8 cellular contexts compared by ENCODE assay signal in genomic region chr2:203583696-203584095, GRCh38. TPM values are rescaled to one million over a fixed set of nuclear protein-coding genes. Genes with fewer than 3 reads are reported as not detected.
DNase-seq lines count a peak whose midpoint lies in the region; ATAC-seq and TF ChIP-seq lines count a peak whose summit lies in the region.

No MANE protein-coding gene starts in this region.

- peak overlapping the region; percentile 20 for H3K4me3 Mint-ChIP-seq in activated naive CD8-positive, alpha-beta T cell treated with anti-CD3 and anti-CD28 coated beads, Interleukin-2, amount 50 U/mL, for 24 hours
- H3K4me3 Mint-ChIP-seq in GM23338 (no peak overlapping the region), CD14-positive monocyte (no peak overlapping the region)

- no peaks in the 10 kb centered on the region for H3K27me3 Mint-ChIP-seq in activated naive CD8-positive, alpha-beta T cell treated with anti-CD3 and anti-CD28 coated beads, Interleukin-2, amount 50 U/mL, for 24 hours
- H3K27me3 Mint-ChIP-seq in GM23338 (ENCODE audit: insufficient read depth, low read depth, poor library complexity) (peaks cover 2% of the 10 kb centered on the region), CD14-positive monocyte (ENCODE audit: low read depth in 3 of 3) (peaks cover 2 to 8% (median 3%) of the 10 kb centered on the region in 3 donors)

- H3K9me2 ChIP-seq in GM23338 (ENCODE audit: insufficient read depth): no peaks in the 10 kb centered on the region

- DNase-seq in ACHN: peak; percentile 48
- DNase-seq in activated naive CD8-positive, alpha-beta T cell treated with anti-CD3 and anti-CD28 coated beads, Interleukin-2, amount 50 U/mL, for 24 hours: peak; percentile 41
- DNase-seq in stimulated activated CD4-positive, alpha-beta T cell treated with anti-CD3 and anti-CD28 coated beads, TNF-alpha, amount 100 ng/mL, for 24 hours (ENCODE audit: low read depth in 3 of 3): peak in 2 of 3 experiments; percentile 3 to 8
- DNase-seq in GM23338 (ENCODE audit: low spot score): no peak
- no peak for DNase-seq in CD14-positive monocyte (ENCODE audit: low spot score)
- no peak for DNase-seq in pons (ENCODE audit: low spot score)

- H3K79me2 ChIP-seq in GM23338 (replicated peaks; ENCODE audit: insufficient read depth): no peaks in the 10 kb centered on the region

- H3K4me1 ChIP-seq in GM23338 (ENCODE audit: insufficient read depth): peaks cover 25% of the 10 kb centered on the region; the same call in 1 of the 2 replicates

- no peak overlapping the region for H2AFZ ChIP-seq in GM23338

- H3K27ac Mint-ChIP-seq in activated naive CD8-positive, alpha-beta T cell treated with anti-CD3 and anti-CD28 coated beads, Interleukin-2, amount 50 U/mL, for 24 hours: peak overlapping the region; percentile 41
- H3K27ac Mint-ChIP-seq in GM23338 (no peak overlapping the region), CD14-positive monocyte (no peak overlapping the region)

- H3K4me1 Mint-ChIP-seq in activated naive CD8-positive, alpha-beta T cell treated with anti-CD3 and anti-CD28 coated beads, Interleukin-2, amount 50 U/mL, for 24 hours: peaks cover 34% of the 10 kb centered on the region
- peaks cover 23% of the 10 kb centered on the region for H3K4me1 Mint-ChIP-seq in GM23338
- H3K4me1 Mint-ChIP-seq in CD14-positive monocyte: no peaks in the 10 kb centered on the region

- H3K36me3 ChIP-seq in GM23338 (ENCODE audit: insufficient read depth): no peaks in the 10 kb centered on the region

- H3K4me3 ChIP-seq in GM23338: no peak overlapping the region

- H3K9me3 Mint-ChIP-seq in activated naive CD8-positive, alpha-beta T cell treated with anti-CD3 and anti-CD28 coated beads, Interleukin-2, amount 50 U/mL, for 24 hours: no peaks in the 10 kb centered on the region
- H3K9me3 Mint-ChIP-seq in GM23338: no peaks in the 10 kb centered on the region
- H3K9me3 Mint-ChIP-seq in CD14-positive monocyte: no peaks in the 10 kb centered on the region

- no peaks in the 10 kb centered on the region for H3K27me3 ChIP-seq in GM23338 (ENCODE audit: insufficient read depth)

- intact Hi-C loops in CD14-positive monocyte (cut with micrococcal nuclease): no loop called here

- no peak for TF ChIP-seq CTCF in GM23338 (conservative IDR thresholded peaks at IDR 0.05; ENCODE audit: low read depth in 2 of 2)
- no peak for TF ChIP-seq CTCF in CD14-positive monocyte (IDR thresholded peaks at IDR 0.05)

- H4K20me1 ChIP-seq in GM23338 (replicated peaks; ENCODE audit: insufficient read depth): no peaks in the 10 kb centered on the region

- ATAC-seq in GM18907 (IDR thresholded peaks at IDR 0.05; ENCODE audit: unreplicated experiment): peak; percentile 76
- ATAC-seq in HG03442 (IDR thresholded peaks at IDR 0.05; ENCODE audit: unreplicated experiment): peak; percentile 53
- ATAC-seq in activated naive CD8-positive, alpha-beta T cell treated with anti-CD3 and anti-CD28 coated beads, Interleukin-2, amount 50 U/mL, for 24 hours: peak; percentile 84
- ATAC-seq in GM23338: no peak

- no peaks in the 10 kb centered on the region for H3F3A ChIP-seq in GM23338 (replicated peaks; ENCODE audit: low read depth)

- no peak overlapping the region for H3K27ac ChIP-seq in GM23338 (ENCODE audit: low read depth)

- in situ Hi-C loops in ACHN (cut with HindIII; ENCODE audit: low pct_ligation_motif_present, low pct_unique_long_range_greater_than_20kb, low sequenced_read_pairs): no loop called here

- H3K4me2 ChIP-seq in GM23338: no peak overlapping the region

- H3K36me3 Mint-ChIP-seq in activated naive CD8-positive, alpha-beta T cell treated with anti-CD3 and anti-CD28 coated beads, Interleukin-2, amount 50 U/mL, for 24 hours (ENCODE audit: low read depth): no peaks in the 10 kb centered on the region
- H3K36me3 Mint-ChIP-seq in GM23338 (ENCODE audit: low read depth) (no peaks in the 10 kb centered on the region; the same call in 2 of the 3 replicates), CD14-positive monocyte (no peaks in the 10 kb centered on the region)

TF ChIP-seq in GM23338, 12 proteins besides CTCF, POLR2A, EP300 and RAD21:
- TF ChIP-seq ETS1 (IDR thresholded peaks at IDR 0.05) (no peak), ZNF114 (CRISPR knock-in tag; IDR thresholded peaks at IDR 0.05) (no peak), JUNB (IDR thresholded peaks at IDR 0.05; ENCODE audit: unreplicated experiment) (no peak), EZH2phosphoT487 (IDR thresholded peaks at IDR 0.05; ENCODE audit: unreplicated experiment) (no peak), ZNF462 (CRISPR knock-in tag; IDR thresholded peaks at IDR 0.05) (no peak)

RNA-seq across cellular contexts. Expression of gene RAPH1, which starts 48.6 kb away (rescaled TPM):
- total RNA-seq in GM23338 (2014; rRNA removed; shearing (Covaris generic)): 36.2 and 39.1 TPM in 2 replicates
- 5.0 and 6.6 TPM in 2 replicates for polyA plus RNA-seq in GM23338 (2016; fragmentation: Nextera tagmentation; extraction: Ambion mirVana)
- polyA plus RNA-seq in CD14-positive monocyte: 1 to 10 TPM; 4.5 to 5.1 TPM

Comparison
In these comparisons a context has a peak if more than half of its experiments do, and no peak if none do; other contexts are left out.
1. DNase-seq: peak in ACHN (single experiment), activated naive CD8-positive, alpha-beta T cell treated with anti-CD3 and anti-CD28 coated beads, Interleukin-2, amount 50 U/mL, for 24 hours (single experiment) and stimulated activated CD4-positive, alpha-beta T cell treated with anti-CD3 and anti-CD28 coated beads, TNF-alpha, amount 100 ng/mL, for 24 hours (2 of 3); none in GM23338 (single experiment), CD14-positive monocyte (single experiment) and pons (single experiment).